In genomic region chr13:99104396-99104795, GRCh38 we compare ENCODE assay signal across 15 cellular contexts.
DNase-seq lines count a peak whose midpoint lies in the region; ATAC-seq and TF ChIP-seq lines count a peak whose summit lies in the region.
"Had no signal": no experiment of that assay in that cellular context is flagged by ENCODE, and none has a peak within 500 bp of the region (broad histone marks: within the 10 kb centered on the region; RNA-seq: fewer than 3 reads in every experiment).

No MANE protein-coding gene starts in this region.

- peaks cover 10% of the 10 kb centered on the region for H3K9me3 ChIP-seq in WERI-Rb-1 (ENCODE audit: severe bottlenecking)
- H3K9me3 ChIP-seq in testis: no peaks in the 10 kb centered on the region
- H3K9me3 ChIP-seq in right lobe of liver: no peaks in the 10 kb centered on the region

- no peak for ATAC-seq in right lobe of liver
- ATAC-seq: GM12878 had no signal

- CTCF ChIA-PET in activated CD4-positive, alpha-beta memory T cell treated with anti-CD3 and anti-CD28 coated beads for 36 hours (lab: Charles Lee): no interaction called here

- POLR2A ChIA-PET in activated CD4-positive, alpha-beta memory T cell treated with anti-CD3 and anti-CD28 coated beads for 36 hours (lab: Charles Lee): no interaction called here

- H3K4me1 ChIP-seq in testis (no peaks in the 10 kb centered on the region), right lobe of liver (peaks cover 0 to 5% (median 2%) of the 10 kb centered on the region in 4 donors)

- intact Hi-C loops in head of caudate nucleus (cut with DNase I) (no loop called here), testis (cut with DNase I; ENCODE audit: low total_unique reads) (no loop called here), right lobe of liver (cut with DNase I) (no loop called here)
- intact Hi-C loops in activated CD4-positive, alpha-beta memory T cell treated with anti-CD3 and anti-CD28 coated beads for 36 hours (cut with micrococcal nuclease): no loop called here

- H3K27ac ChIP-seq in WERI-Rb-1: peak overlapping the region; percentile 80; the same call in 1 of the 2 replicates
- no peak overlapping the region for H3K27ac ChIP-seq in testis
- H3K27ac ChIP-seq in right lobe of liver: no peak overlapping the region

- TF ChIP-seq CTCF in WERI-Rb-1 (IDR thresholded peaks at IDR 0.05; ENCODE audit: low read depth, low read length) (no peak), testis (IDR thresholded peaks at IDR 0.05) (no peak), right lobe of liver (IDR thresholded peaks at IDR 0.05) (no peak)

- DNase-seq in NCI-H2227 treated with DMSO at 0.1 percent for 48 hours (lab: John Stamatoyannopoulos, UW) (peak; percentile 60), WERI-Rb-1 (no peak), head of caudate nucleus (peak in 35 of 42 donors; percentile 18 to 84 (median 54)), testis (peak; percentile 68), right lobe of liver (no peak)
- no peak for DNase-seq in T-helper 2 cell treated with Interferon-gamma antibody and Interleukin-4, amounts not matched to agents 5 μg/mL and 100 μg/mL, for 36 hours (ENCODE audit: low spot score)
- DNase-seq in activated CD4-positive, alpha-beta memory T cell treated with anti-CD3 and anti-CD28 coated beads for 36 hours: no peak
- DNase-seq: C1 segment of cervical spinal cord; Calu3; CD4-positive, alpha-beta T cell; DMS79; HCEC 1CT; HFFc6 had no signal

- H3K36me3 ChIP-seq in WERI-Rb-1 (no peaks in the 10 kb centered on the region), testis (ENCODE audit: low read depth, missing control alignments) (no peaks in the 10 kb centered on the region), right lobe of liver (no peaks in the 10 kb centered on the region)

- 61 to 65% methylated on average over 9 of the region's 9 CpGs for WGBS in testis, 2 donors
- WGBS in right lobe of liver (ENCODE audit: insufficient coverage, low coverage, low lambda C conversion rate, missing lambda C conversion rate): 91% methylated on average over 8 of the region's 9 CpGs

- H3K4me3 ChIP-seq in WERI-Rb-1 (ENCODE audit: low read depth, low read length) (no peak overlapping the region), testis (peak overlapping the region in 1 of 2 donors; percentile 2), right lobe of liver (no peak overlapping the region)
- H3K4me3 ChIP-seq: GM12878 had no signal

- H3K27me3 Mint-ChIP-seq in T-helper 2 cell treated with Interferon-gamma antibody and Interleukin-4, amounts not matched to agents 5 μg/mL and 100 μg/mL, for 36 hours (ENCODE audit: low read depth): peaks cover 17% of the 10 kb centered on the region
- H3K27me3 Mint-ChIP-seq in activated CD4-positive, alpha-beta memory T cell treated with anti-CD3 and anti-CD28 coated beads for 36 hours: peaks cover 2% of the 10 kb centered on the region
- H3K27me3 Mint-ChIP-seq: CD4-positive, alpha-beta T cell had no signal

- peaks cover 5% of the 10 kb centered on the region for H3K4me1 Mint-ChIP-seq in T-helper 2 cell treated with Interferon-gamma antibody and Interleukin-4, amounts not matched to agents 5 μg/mL and 100 μg/mL, for 36 hours (ENCODE audit: low read depth)
- H3K4me1 Mint-ChIP-seq in activated CD4-positive, alpha-beta memory T cell treated with anti-CD3 and anti-CD28 coated beads for 36 hours (ENCODE audit: low read depth): peaks cover 8% of the 10 kb centered on the region
- H3K4me1 Mint-ChIP-seq: B cell had no signal

- H3K4me3 Mint-ChIP-seq in T-helper 2 cell treated with Interferon-gamma antibody and Interleukin-4, amounts not matched to agents 5 μg/mL and 100 μg/mL, for 36 hours: no peak overlapping the region
- no peak overlapping the region for H3K4me3 Mint-ChIP-seq in activated CD4-positive, alpha-beta memory T cell treated with anti-CD3 and anti-CD28 coated beads for 36 hours
- H3K4me3 Mint-ChIP-seq: B cell; CD4-positive, alpha-beta T cell; HFFc6 had no signal

- no peak overlapping the region for H3K27ac Mint-ChIP-seq in T-helper 2 cell treated with Interferon-gamma antibody and Interleukin-4, amounts not matched to agents 5 μg/mL and 100 μg/mL, for 36 hours
- H3K27ac Mint-ChIP-seq in activated CD4-positive, alpha-beta memory T cell treated with anti-CD3 and anti-CD28 coated beads for 36 hours: no peak overlapping the region
- H3K27ac Mint-ChIP-seq: B cell; CD4-positive, alpha-beta T cell; HFFc6 had no signal

- no peaks in the 10 kb centered on the region for H3K27me3 ChIP-seq in WERI-Rb-1 (ENCODE audit: insufficient read depth, low read depth, severe bottlenecking)
- H3K27me3 ChIP-seq in testis: no peaks in the 10 kb centered on the region
- H3K27me3 ChIP-seq in right lobe of liver: no peaks in the 10 kb centered on the region

- no peaks in the 10 kb centered on the region for H3K36me3 Mint-ChIP-seq in T-helper 2 cell treated with Interferon-gamma antibody and Interleukin-4, amounts not matched to agents 5 μg/mL and 100 μg/mL, for 36 hours (ENCODE audit: low read depth)
- H3K36me3 Mint-ChIP-seq in activated CD4-positive, alpha-beta memory T cell treated with anti-CD3 and anti-CD28 coated beads for 36 hours: no peaks in the 10 kb centered on the region

- TF ChIP-seq POLR2A in testis (IDR thresholded peaks at IDR 0.05) (no peak), right lobe of liver (IDR thresholded peaks at IDR 0.05) (no peak)

- H3K9me3 Mint-ChIP-seq in T-helper 2 cell treated with Interferon-gamma antibody and Interleukin-4, amounts not matched to agents 5 μg/mL and 100 μg/mL, for 36 hours: peaks cover 8% of the 10 kb centered on the region
- peaks cover 3% of the 10 kb centered on the region for H3K9me3 Mint-ChIP-seq in activated CD4-positive, alpha-beta memory T cell treated with anti-CD3 and anti-CD28 coated beads for 36 hours
- H3K9me3 Mint-ChIP-seq: CD4-positive, alpha-beta T cell; HFFc6 had no signal

Comparison
In these comparisons a context has a peak if more than half of its experiments do, and no peak if none do; other contexts are left out.
1. DNase-seq: peak in NCI-H2227 treated with DMSO at 0.1 percent for 48 hours (single experiment), head of caudate nucleus (35 of 42) and testis (single experiment); none in WERI-Rb-1 (single experiment), right lobe of liver (0 of 3), T-helper 2 cell treated with Interferon-gamma antibody and Interleukin-4, amounts not matched to agents 5 μg/mL and 100 μg/mL, for 36 hours (single experiment) and activated CD4-positive, alpha-beta memory T cell treated with anti-CD3 and anti-CD28 coated beads for 36 hours (single experiment).